ENCODE assay signal across 8 cellular contexts in genomic region chr4:5050520-5050955, GRCh38. TPM values are rescaled to one million over a fixed set of nuclear protein-coding genes. Genes with fewer than 3 reads are reported as not detected.
DNase-seq lines count a peak whose midpoint lies in the region; ATAC-seq and TF ChIP-seq lines count a peak whose summit lies in the region.

No MANE protein-coding gene starts in this region.

- H3K36me3 ChIP-seq in spleen, result no peaks in the 10 kb centered on the region

- TF ChIP-seq CTCF in spleen (IDR thresholded peaks at IDR 0.05 in 8 of 11, conservative IDR thresholded peaks at IDR 0.05 in 3 of 11), result peak; percentile 14 to 74 (median 57)

- H3K27me3 Mint-ChIP-seq in activated CD4-positive, alpha-beta T cell treated with anti-CD3 and anti-CD28 coated beads, Interleukin-2, amount 10 ng/mL, durations not matched to agents 7 days and 5 days, result peaks cover 60% of the 10 kb centered on the region
- peaks cover 20% of the 10 kb centered on the region for H3K27me3 Mint-ChIP-seq in dendritic cell treated with granulocyte-macrophage colony-stimulating factor and Interleukin-4, amounts not matched to agents 40 ng/mL and 50 ng/mL, for 4 days

- H3K36me3 Mint-ChIP-seq in activated CD4-positive, alpha-beta T cell treated with anti-CD3 and anti-CD28 coated beads, Interleukin-2, amount 10 ng/mL, durations not matched to agents 7 days and 5 days (ENCODE audit: low read depth), result no peaks in the 10 kb centered on the region
- peaks cover 6% of the 10 kb centered on the region for H3K36me3 Mint-ChIP-seq in dendritic cell treated with granulocyte-macrophage colony-stimulating factor and Interleukin-4, amounts not matched to agents 40 ng/mL and 50 ng/mL, for 4 days (ENCODE audit: low read depth)

- peaks cover 0 to 60% (median 19%) of the 10 kb centered on the region in 7 donors for H3K27me3 ChIP-seq in spleen (replicated peaks in 1 of 7)

- ATAC-seq in left colon (peak; percentile 63), HG02981 (IDR thresholded peaks at IDR 0.05; ENCODE audit: unreplicated experiment) (no peak)

- no peak overlapping the region for H3K27ac ChIP-seq in spleen

- WGBS in spleen, 5 donors, result 1 to 7% (median 2%) methylated on average over 24 to 25 of the region's 25 CpGs

- peak overlapping the region; percentile 31 to 68 (median 48) for H3K4me3 ChIP-seq in spleen

- peaks cover 6% of the 10 kb centered on the region for H3K4me1 Mint-ChIP-seq in activated CD4-positive, alpha-beta T cell treated with anti-CD3 and anti-CD28 coated beads, Interleukin-2, amount 10 ng/mL, durations not matched to agents 7 days and 5 days
- H3K4me1 Mint-ChIP-seq in dendritic cell treated with granulocyte-macrophage colony-stimulating factor and Interleukin-4, amounts not matched to agents 40 ng/mL and 50 ng/mL, for 4 days (ENCODE audit: low read depth), result peaks cover 39% of the 10 kb centered on the region

- no peak for TF ChIP-seq POLR2A in spleen (IDR thresholded peaks at IDR 0.05)

- peak overlapping the region; percentile 65 for H3K4me3 Mint-ChIP-seq in activated CD4-positive, alpha-beta T cell treated with anti-CD3 and anti-CD28 coated beads, Interleukin-2, amount 10 ng/mL, durations not matched to agents 7 days and 5 days
- peak overlapping the region; percentile 85 for H3K4me3 Mint-ChIP-seq in dendritic cell treated with granulocyte-macrophage colony-stimulating factor and Interleukin-4, amounts not matched to agents 40 ng/mL and 50 ng/mL, for 4 days

- peaks cover 0 to 7% (median 0%) of the 10 kb centered on the region in 8 donors for H3K9me3 ChIP-seq in spleen

- no peaks in the 10 kb centered on the region for H3K9me3 Mint-ChIP-seq in activated CD4-positive, alpha-beta T cell treated with anti-CD3 and anti-CD28 coated beads, Interleukin-2, amount 10 ng/mL, durations not matched to agents 7 days and 5 days
- no peaks in the 10 kb centered on the region for H3K9me3 Mint-ChIP-seq in dendritic cell treated with granulocyte-macrophage colony-stimulating factor and Interleukin-4, amounts not matched to agents 40 ng/mL and 50 ng/mL, for 4 days

- intact Hi-C loops in dendritic cell treated with granulocyte-macrophage colony-stimulating factor and Interleukin-4, amounts not matched to agents 40 ng/mL and 50 ng/mL, for 4 days (cut with micrococcal nuclease), result loop anchor here (1.0 to 2.0 kb wide), 3 partner anchors 92 to 762 kb away; no protein-coding TSS in a partner anchor
- intact Hi-C loops in left colon (cut with DNase I, micrococcal nuclease) (no loop called here), spleen (cut with DNase I; ENCODE audit: low total_unique reads) (loop anchor here (5.0 kb wide), 1 partner anchor 58 kb away; no protein-coding TSS in a partner anchor)

- CTCF ChIA-PET in activated CD4-positive, alpha-beta T cell treated with anti-CD3 and anti-CD28 coated beads, Interleukin-2, amount 10 ng/mL, durations not matched to agents 7 days and 5 days (lab: Charles Lee), result no interaction called here

- POLR2A ChIA-PET in activated CD4-positive, alpha-beta T cell treated with anti-CD3 and anti-CD28 coated beads, Interleukin-2, amount 10 ng/mL, durations not matched to agents 7 days and 5 days (lab: Charles Lee), result interaction anchor here (0.6 kb wide), 1 partner anchor 535 kb away, joined by 4 read pairs; no protein-coding TSS in a partner anchor

- in situ Hi-C loops in SK-MEL-5 (cut with HindIII; ENCODE audit: low pct_unique_long_range_greater_than_20kb, low sequenced_read_pairs), result no loop called here

- no peak overlapping the region for H3K27ac Mint-ChIP-seq in activated CD4-positive, alpha-beta T cell treated with anti-CD3 and anti-CD28 coated beads, Interleukin-2, amount 10 ng/mL, durations not matched to agents 7 days and 5 days
- H3K27ac Mint-ChIP-seq in dendritic cell treated with granulocyte-macrophage colony-stimulating factor and Interleukin-4, amounts not matched to agents 40 ng/mL and 50 ng/mL, for 4 days, result peak overlapping the region; percentile 80

- no peak for DNase-seq in activated CD4-positive, alpha-beta T cell treated with anti-CD3 and anti-CD28 coated beads, Interleukin-2, amount 10 ng/mL, durations not matched to agents 7 days and 5 days
- no peak for DNase-seq in activated CD4-positive, alpha-beta T cell treated with anti-CD3 and anti-CD28 coated beads for 1 hour
- peak; percentile 77 for DNase-seq in HuH-7.5 (ENCODE audit: low spot score)
- DNase-seq in SK-MEL-5 (ENCODE audit: low read depth, low spot score), result peak; percentile 79
- DNase-seq in left colon, result peak; percentile 48 to 51
- peak; percentile 84 for DNase-seq in spleen

- peaks cover 14 to 31% (median 23%) of the 10 kb centered on the region in 6 donors for H3K4me1 ChIP-seq in spleen

RNA-seq across cellular contexts. Expression of gene STK32B, which starts 0.7 kb away (rescaled TPM):
- total RNA-seq in activated CD4-positive, alpha-beta T cell treated with anti-CD3 and anti-CD28 coated beads, Interleukin-2, amount 10 ng/mL, durations not matched to agents 7 days and 5 days, result not detected
- 3.1 and 3.7 TPM in 2 replicates for total RNA-seq in SK-MEL-5 (2014; rRNA removed; shearing (Covaris generic))
- 5.7 and 6.6 TPM in 2 replicates for polyA plus RNA-seq in SK-MEL-5 (2015; cell fraction: cytosol; rRNA removed)
- 3.2 and 11.3 TPM in 2 replicates for polyA plus RNA-seq in SK-MEL-5 (2015; cell fraction: nucleus; rRNA removed)
- under 1 TPM; 0.40 to 0.78 TPM for total RNA-seq in left colon
- under 1 TPM; 0.26 to 0.87 (median 0.49) TPM for total RNA-seq in spleen
- polyA plus RNA-seq in spleen, result under 1 TPM; 0.03 to 0.26 (median 0.17) TPM

RNA-seq across cellular contexts. Expression of gene CYTL1, which starts 31.3 kb away (rescaled TPM):
- not detected for total RNA-seq in activated CD4-positive, alpha-beta T cell treated with anti-CD3 and anti-CD28 coated beads, Interleukin-2, amount 10 ng/mL, durations not matched to agents 7 days and 5 days
- total RNA-seq in SK-MEL-5 (2014; rRNA removed; shearing (Covaris generic)), result 0.35 TPM in 1 of 2 replicates, not detected in the other
- 0.48 and 3.3 TPM in 2 replicates for polyA plus RNA-seq in SK-MEL-5 (2015; cell fraction: cytosol; rRNA removed)
- not detected in 2 replicates for polyA plus RNA-seq in SK-MEL-5 (2015; cell fraction: nucleus; rRNA removed)
- total RNA-seq in left colon (under 1 TPM; 0.52 to 0.78 TPM), spleen (1 to 10 TPM in 4 of 7 donors, not detected in 3; 1.1 to 1.4 (median 1.2) TPM)
- polyA plus RNA-seq in spleen, result under 1 TPM; 0.22 to 0.30 (median 0.30) TPM

Comparison
In these comparisons a context has a peak if more than half of its experiments do, and no peak if none do; other contexts are left out.
1. DNase-seq: peak in HuH-7.5 (single experiment), SK-MEL-5 (single experiment), left colon (2 of 2) and spleen (single experiment); none in activated CD4-positive, alpha-beta T cell treated with anti-CD3 and anti-CD28 coated beads, Interleukin-2, amount 10 ng/mL, durations not matched to agents 7 days and 5 days (single experiment) and activated CD4-positive, alpha-beta T cell treated with anti-CD3 and anti-CD28 coated beads for 1 hour (single experiment).
2. intact Hi-C loops: an anchor here in dendritic cell treated with granulocyte-macrophage colony-stimulating factor and Interleukin-4, amounts not matched to agents 40 ng/mL and 50 ng/mL, for 4 days (1.0 to 2.0 kb wide) and spleen (5.0 kb wide); none called in left colon.